18 cellular contexts compared by ENCODE assay signal in the genomic region with DNA sequence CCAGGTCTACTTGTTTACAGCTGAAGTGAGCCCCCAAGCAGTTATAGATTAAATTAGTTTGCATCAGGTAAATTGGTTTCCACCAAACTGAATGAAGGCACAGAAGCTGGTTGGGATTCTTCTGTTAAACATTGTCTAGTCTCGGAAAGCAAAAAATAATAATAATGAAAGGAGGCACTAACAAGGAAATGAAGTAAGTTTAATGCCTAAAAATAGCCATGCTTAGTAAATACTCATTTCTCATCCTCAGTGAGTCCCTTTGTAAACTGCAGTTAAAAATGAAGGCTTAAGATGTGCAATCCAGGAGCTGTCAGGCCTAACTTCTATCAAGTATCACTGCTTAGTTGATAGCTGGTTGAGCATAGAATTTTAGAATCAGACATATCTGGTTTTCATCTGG.
DNase-seq lines count a peak whose midpoint lies in the region; ATAC-seq, FAIRE-seq and TF ChIP-seq lines count a peak whose summit lies in the region.
"Had no signal": no experiment of that assay in that cellular context is flagged by ENCODE, and none has a peak within 500 bp of the region (broad histone marks: within the 10 kb centered on the region; RNA-seq: fewer than 3 reads in every experiment).

No MANE protein-coding gene starts in this region.

- H3K9me3 ChIP-seq in BLaER1 treated with 17β-estradiol and CSF1 and Interleukin-3, amounts not matched to agents 10 nM and 100 nM (replicated peaks in 1 of 11) = peaks cover 0 to 8% (median 0%) of the 10 kb centered on the region in 11 experiments; a peak in 5 of 22 replicates
- H3K9me3 ChIP-seq in tibial nerve = no peaks in the 10 kb centered on the region
- H3K9me3 ChIP-seq: ovary had no signal

- no peak for TF ChIP-seq EP300 in tibial nerve (IDR thresholded peaks at IDR 0.05)

- no peaks in the 10 kb centered on the region for H3K27me3 ChIP-seq in BLaER1 treated with 17β-estradiol and CSF1 and Interleukin-3, amounts not matched to agents 10 nM and 100 nM
- H3K27me3 ChIP-seq in tibial nerve = no peaks in the 10 kb centered on the region
- H3K27me3 ChIP-seq: brain microvascular endothelial cell, ovary had no signal

- no peaks in the 10 kb centered on the region for H4K20me1 ChIP-seq in BLaER1 treated with 17β-estradiol and CSF1 and Interleukin-3, amounts not matched to agents 10 nM and 100 nM

- peaks cover 8% of the 10 kb centered on the region for H3K36me3 Mint-ChIP-seq in activated naive CD8-positive, alpha-beta T cell treated with anti-CD3 and anti-CD28 coated beads, Interleukin-2, amount 50 U/mL, for 24 hours (ENCODE audit: low read depth)
- no peaks in the 10 kb centered on the region for H3K36me3 Mint-ChIP-seq in natural killer cell
- H3K36me3 Mint-ChIP-seq: CD14-positive monocyte, mesothelial cell of epicardium had no signal

- TF ChIP-seq POLR2A in GM12892 (IDR thresholded peaks at IDR 0.05; ENCODE audit: low read depth, low read length) = no peak
- TF ChIP-seq POLR2A in tibial nerve (IDR thresholded peaks at IDR 0.05) = no peak

- H3K4me3 ChIP-seq in BLaER1 treated with 17β-estradiol and CSF1 and Interleukin-3, amounts not matched to agents 10 nM and 100 nM = no peak overlapping the region
- no peak overlapping the region for H3K4me3 ChIP-seq in tibial nerve
- H3K4me3 ChIP-seq: ovary had no signal

- intact Hi-C loops in natural killer cell (cut with micrococcal nuclease) = loop anchor here (5.0 kb wide), 2 partner anchors 220 to 370 kb away; no protein-coding TSS in a partner anchor

- H3K9me3 Mint-ChIP-seq in activated naive CD8-positive, alpha-beta T cell treated with anti-CD3 and anti-CD28 coated beads, Interleukin-2, amount 50 U/mL, for 24 hours = peaks cover 6% of the 10 kb centered on the region
- H3K9me3 Mint-ChIP-seq in natural killer cell = peaks cover 2 to 3% of the 10 kb centered on the region in 2 donors
- H3K9me3 Mint-ChIP-seq: CD14-positive monocyte, mesothelial cell of epicardium had no signal

- 84 to 87% methylated on average over 1 of the region's 1 CpG for WGBS in tibial nerve, 2 donors

- no peak overlapping the region for H3K9ac ChIP-seq in BLaER1 treated with 17β-estradiol and CSF1 and Interleukin-3, amounts not matched to agents 10 nM and 100 nM

- no peaks in the 10 kb centered on the region for H3K36me3 ChIP-seq in BLaER1 treated with 17β-estradiol and CSF1 and Interleukin-3, amounts not matched to agents 10 nM and 100 nM
- H3K36me3 ChIP-seq in tibial nerve = no peaks in the 10 kb centered on the region
- H3K36me3 ChIP-seq: brain microvascular endothelial cell, ovary had no signal

- DNase-seq in GM12892 (ENCODE audit: insufficient read length) = no peak
- no peak for DNase-seq in activated naive CD8-positive, alpha-beta T cell treated with anti-CD3 and anti-CD28 coated beads, Interleukin-2, amount 50 U/mL, for 24 hours
- no peak for DNase-seq in natural killer cell
- no peak for DNase-seq in tibial nerve (ENCODE audit: low spot score in 2 of 2)
- DNase-seq in amygdala (lab: John Stamatoyannopoulos, UW) = no peak
- DNase-seq in GOT3 (lab: John Stamatoyannopoulos, UW) = no peak
- DNase-seq: activated CD4-positive, CD25-positive, alpha-beta regulatory T cell treated with anti-CD3 and anti-CD28 coated beads, Interleukin-2, amount 50 U/mL, for 72 hours; brain microvascular endothelial cell; effector CD4-positive, alpha-beta T cell; NCI-H1930; NCI-H524 treated with DMSO at 0.1 percent for 48 hours; ovary; substantia nigra had no signal

- H3K27me3 Mint-ChIP-seq in activated naive CD8-positive, alpha-beta T cell treated with anti-CD3 and anti-CD28 coated beads, Interleukin-2, amount 50 U/mL, for 24 hours = no peaks in the 10 kb centered on the region
- H3K27me3 Mint-ChIP-seq in natural killer cell (ENCODE audit: low read depth in 2 of 2) = no peaks in the 10 kb centered on the region

- peak overlapping the region; percentile 23 for H3K27ac Mint-ChIP-seq in activated naive CD8-positive, alpha-beta T cell treated with anti-CD3 and anti-CD28 coated beads, Interleukin-2, amount 50 U/mL, for 24 hours
- H3K27ac Mint-ChIP-seq in natural killer cell = peak overlapping the region; percentile 96 to 97
- H3K27ac Mint-ChIP-seq: mesothelial cell of epicardium had no signal

- H3K4me1 ChIP-seq in BLaER1 treated with 17β-estradiol and CSF1 and Interleukin-3, amounts not matched to agents 10 nM and 100 nM = peaks cover 18 to 76% (median 51%) of the 10 kb centered on the region in 10 experiments
- peaks cover 0 to 39% (median 20%) of the 10 kb centered on the region in 4 donors for H3K4me1 ChIP-seq in tibial nerve

- H3K4me2 ChIP-seq in BLaER1 treated with 17β-estradiol and CSF1 and Interleukin-3, amounts not matched to agents 10 nM and 100 nM = peak overlapping the region in 6 of 11 experiments; percentile 1 to 89 (median 29); a peak in 6 of 22 replicates

- no peak overlapping the region for H3K4me3 Mint-ChIP-seq in activated naive CD8-positive, alpha-beta T cell treated with anti-CD3 and anti-CD28 coated beads, Interleukin-2, amount 50 U/mL, for 24 hours
- peak overlapping the region; percentile 29 for H3K4me3 Mint-ChIP-seq in natural killer cell
- H3K4me3 Mint-ChIP-seq: CD14-positive monocyte, mesothelial cell of epicardium had no signal

- peaks cover 89% of the 10 kb centered on the region for H3K4me1 Mint-ChIP-seq in activated naive CD8-positive, alpha-beta T cell treated with anti-CD3 and anti-CD28 coated beads, Interleukin-2, amount 50 U/mL, for 24 hours
- H3K4me1 Mint-ChIP-seq in natural killer cell = peaks cover 70 to 81% of the 10 kb centered on the region in 2 donors

- TF ChIP-seq CTCF in natural killer cell (IDR thresholded peaks at IDR 0.05) (no peak), tibial nerve (IDR thresholded peaks at IDR 0.05) (no peak)

- peak; percentile 27 for FAIRE-seq in GM12892 (lab: Jason Lieb, UNC)
- FAIRE-seq: RCC 7860 had no signal

- H3K27ac ChIP-seq in BLaER1 treated with 17β-estradiol and CSF1 and Interleukin-3, amounts not matched to agents 10 nM and 100 nM = no peak overlapping the region
- H3K27ac ChIP-seq in tibial nerve = peak overlapping the region in 2 of 4 donors; percentile 76 to 81
- H3K27ac ChIP-seq: brain microvascular endothelial cell, ovary had no signal

- ATAC-seq in activated naive CD8-positive, alpha-beta T cell treated with anti-CD3 and anti-CD28 coated beads, Interleukin-2, amount 50 U/mL, for 24 hours = no peak
- no peak for ATAC-seq in natural killer cell
- ATAC-seq in GM19467 (IDR thresholded peaks at IDR 0.05; ENCODE audit: unreplicated experiment) = no peak
